27 cellular contexts compared by ENCODE assay signal in the genomic region with DNA sequence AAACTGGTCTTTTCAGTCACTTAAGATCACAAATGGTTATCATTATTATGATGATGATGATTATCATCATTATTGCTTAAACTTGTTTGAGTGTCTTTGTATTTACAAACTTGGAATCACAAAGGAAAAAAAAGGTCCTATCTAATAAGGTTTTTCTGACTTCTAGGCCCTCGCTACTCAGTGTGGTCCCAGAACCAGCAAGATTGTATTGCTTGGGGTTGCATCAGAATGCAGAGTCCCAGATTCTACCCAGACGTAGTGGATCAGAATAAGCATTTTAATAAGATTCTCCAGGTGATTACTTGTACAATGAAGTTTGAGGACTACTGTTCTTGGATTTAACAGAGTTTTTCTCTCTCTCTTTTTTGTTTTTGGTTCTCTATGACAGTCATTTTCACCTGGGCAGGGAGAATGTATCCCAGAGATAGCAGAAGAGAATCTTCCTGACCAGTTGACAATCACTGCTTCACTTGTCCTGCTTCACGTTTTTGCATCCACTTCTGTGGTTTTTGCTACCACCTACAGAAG.
"Had no signal": no experiment of that assay in that cellular context is flagged by ENCODE, and none has a peak within 500 bp of the region (broad histone marks: within the 10 kb centered on the region; RNA-seq: fewer than 3 reads in every experiment).

No MANE protein-coding gene starts in this region.

- H3K27me3 ChIP-seq: adrenal gland, breast epithelium, colonic mucosa, Peyer's patch had no signal

- DNase-seq: activated CD4-positive, alpha-beta memory T cell treated with anti-CD3 and anti-CD28 coated beads, Interleukin-2, amount 10 ng/mL, durations not matched to agents 7 days and 5 days; activated CD4-positive, alpha-beta T cell treated with anti-CD3 and anti-CD28 coated beads for 36 hours; activated CD4-positive, alpha-beta T cell treated with anti-CD3 and anti-CD28 coated beads, Interleukin-2, amount 50 U/mL, for 1 hour; activated CD8-positive, alpha-beta memory T cell treated with anti-CD3 and anti-CD28 coated beads, Interleukin-2, amount 50 U/mL, for 4 hours; activated gamma-delta T cell treated with Interleukin-2 at 50 U/mL for 16 hours; activated naive CD4-positive, alpha-beta T cell treated with anti-CD3 and anti-CD28 coated beads, Interleukin-2, amount 10 ng/mL, durations not matched to agents 7 days and 5 days; activated naive CD8-positive, alpha-beta T cell treated with anti-CD3 and anti-CD28 coated beads, Interleukin-2, amount 10 ng/mL, durations not matched to agents 7 days and 5 days; activated T-cell treated with anti-CD3 and anti-CD28 coated beads, Interleukin-2, amount 50 U/mL, for 72 hours; adrenal gland; aorta; caudate nucleus; colonic mucosa; Kasumi-1; NCI-H1105 treated with DMSO at 0.1 percent for 48 hours; NCI-H1436 treated with DMSO at 0.1 percent for 48 hours; NCI-H187; NCI-H2081; NCI-H446; NCI-H524 treated with DMSO at 0.1 percent for 48 hours; NCI-H774; Peyer's patch; SHP77; T-cell; T-helper 2 cell had no signal

- H3K27ac ChIP-seq: adrenal gland, breast epithelium, colonic mucosa, Peyer's patch, VCaP had no signal

- H3K4me1 Mint-ChIP-seq: activated CD4-positive, alpha-beta memory T cell treated with anti-CD3 and anti-CD28 coated beads, Interleukin-2, amount 10 ng/mL, durations not matched to agents 7 days and 5 days; activated CD4-positive, alpha-beta T cell treated with anti-CD3 and anti-CD28 coated beads for 36 hours; activated naive CD4-positive, alpha-beta T cell treated with anti-CD3 and anti-CD28 coated beads, Interleukin-2, amount 10 ng/mL, durations not matched to agents 7 days and 5 days; activated naive CD8-positive, alpha-beta T cell treated with anti-CD3 and anti-CD28 coated beads, Interleukin-2, amount 10 ng/mL, durations not matched to agents 7 days and 5 days; T-cell had no signal

- ATAC-seq: activated CD4-positive, alpha-beta T cell treated with anti-CD3 and anti-CD28 coated beads for 36 hours; activated T-cell treated with anti-CD3 and anti-CD28 coated beads, Interleukin-2, amount 50 U/mL, for 72 hours; T-cell had no signal

- H3K27ac Mint-ChIP-seq: activated CD4-positive, alpha-beta memory T cell treated with anti-CD3 and anti-CD28 coated beads, Interleukin-2, amount 10 ng/mL, durations not matched to agents 7 days and 5 days; activated CD4-positive, alpha-beta T cell treated with anti-CD3 and anti-CD28 coated beads for 36 hours; activated naive CD4-positive, alpha-beta T cell treated with anti-CD3 and anti-CD28 coated beads, Interleukin-2, amount 10 ng/mL, durations not matched to agents 7 days and 5 days; activated naive CD8-positive, alpha-beta T cell treated with anti-CD3 and anti-CD28 coated beads, Interleukin-2, amount 10 ng/mL, durations not matched to agents 7 days and 5 days; activated T-helper 2 cell treated with anti-CD3 and anti-CD28 coated beads, Interferon-gamma antibody, Interleukin-2, Interleukin-4, amounts not matched to agents 10 μg/mL and 5 μg/mL and 100 μg/mL, durations not matched to agents 14 hours and 24 hours and 36 hours; T-cell had no signal

- H3K36me3 ChIP-seq: adrenal gland, breast epithelium, colonic mucosa, Peyer's patch had no signal

- H3K4me3 ChIP-seq: adrenal gland, breast epithelium, colonic mucosa, Peyer's patch had no signal

- H3K9me3 Mint-ChIP-seq: activated CD4-positive, alpha-beta memory T cell treated with anti-CD3 and anti-CD28 coated beads, Interleukin-2, amount 10 ng/mL, durations not matched to agents 7 days and 5 days; activated naive CD4-positive, alpha-beta T cell treated with anti-CD3 and anti-CD28 coated beads, Interleukin-2, amount 10 ng/mL, durations not matched to agents 7 days and 5 days; activated T-helper 2 cell treated with anti-CD3 and anti-CD28 coated beads, Interferon-gamma antibody, Interleukin-2, Interleukin-4, amounts not matched to agents 10 μg/mL and 5 μg/mL and 100 μg/mL, durations not matched to agents 14 hours and 24 hours and 36 hours; T-cell had no signal

- H3K36me3 Mint-ChIP-seq: activated naive CD4-positive, alpha-beta T cell treated with anti-CD3 and anti-CD28 coated beads, Interleukin-2, amount 10 ng/mL, durations not matched to agents 7 days and 5 days; activated naive CD8-positive, alpha-beta T cell treated with anti-CD3 and anti-CD28 coated beads, Interleukin-2, amount 10 ng/mL, durations not matched to agents 7 days and 5 days had no signal

- H3K4me3 Mint-ChIP-seq: activated CD4-positive, alpha-beta memory T cell treated with anti-CD3 and anti-CD28 coated beads, Interleukin-2, amount 10 ng/mL, durations not matched to agents 7 days and 5 days; activated CD4-positive, alpha-beta T cell treated with anti-CD3 and anti-CD28 coated beads for 36 hours; activated naive CD4-positive, alpha-beta T cell treated with anti-CD3 and anti-CD28 coated beads, Interleukin-2, amount 10 ng/mL, durations not matched to agents 7 days and 5 days; activated naive CD8-positive, alpha-beta T cell treated with anti-CD3 and anti-CD28 coated beads, Interleukin-2, amount 10 ng/mL, durations not matched to agents 7 days and 5 days; activated T-cell treated with anti-CD3 and anti-CD28 coated beads, Interleukin-2, amount 50 U/mL, for 72 hours; T-cell had no signal

- H3K4me1 ChIP-seq: adrenal gland, breast epithelium, colonic mucosa, Peyer's patch had no signal
